Comparison of ENCODE assay signal across 8 cellular contexts in the genomic region with DNA sequence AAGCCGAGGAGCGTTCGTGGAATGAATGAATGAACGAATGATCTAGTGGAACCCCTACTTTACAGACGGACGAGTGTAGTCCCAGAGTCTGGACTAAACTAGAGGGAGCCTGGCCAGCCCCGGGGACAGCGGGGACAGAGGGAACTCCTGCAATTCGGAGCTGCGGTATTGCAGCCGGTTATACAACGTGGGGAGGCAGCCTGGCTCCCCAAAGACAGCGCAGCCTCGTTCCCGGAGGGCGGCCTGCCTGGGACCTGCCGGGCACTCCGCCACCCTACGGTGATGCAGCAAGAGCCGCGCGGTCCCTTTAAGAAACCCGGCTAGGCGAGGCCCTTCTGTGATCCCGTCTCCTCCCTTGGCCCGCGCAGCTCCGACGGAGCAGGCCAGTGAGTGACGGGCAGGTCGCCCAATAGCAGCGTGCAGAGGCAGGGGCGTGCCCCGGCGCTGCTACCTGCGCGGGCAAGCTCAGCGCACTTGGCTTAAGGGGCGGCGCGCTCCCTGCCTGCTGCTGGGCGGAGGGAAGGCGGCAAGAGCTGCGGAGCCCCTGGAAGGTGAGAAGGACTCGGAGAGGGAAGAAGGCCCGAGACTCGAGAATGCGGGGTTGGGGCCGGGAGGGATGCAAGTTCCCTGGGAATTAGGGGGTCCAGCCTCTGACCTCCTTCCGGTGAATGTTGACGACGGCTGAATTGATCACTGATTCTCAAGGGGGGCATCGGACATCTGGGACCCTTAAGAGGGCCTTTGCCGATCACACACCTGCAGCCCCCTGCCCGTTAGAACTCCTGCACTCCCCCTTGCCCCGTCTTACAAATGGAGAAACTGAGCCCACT. TPM values are rescaled to one million over a fixed set of nuclear protein-coding genes. Genes with fewer than 3 reads are reported as not detected.
A peak's percentile ranks its signal among the peaks of the same experiment; 100 is the strongest.
DNase-seq lines count a peak whose midpoint lies in the region; ATAC-seq lines count a peak whose summit lies in the region.

A gene with protein sequence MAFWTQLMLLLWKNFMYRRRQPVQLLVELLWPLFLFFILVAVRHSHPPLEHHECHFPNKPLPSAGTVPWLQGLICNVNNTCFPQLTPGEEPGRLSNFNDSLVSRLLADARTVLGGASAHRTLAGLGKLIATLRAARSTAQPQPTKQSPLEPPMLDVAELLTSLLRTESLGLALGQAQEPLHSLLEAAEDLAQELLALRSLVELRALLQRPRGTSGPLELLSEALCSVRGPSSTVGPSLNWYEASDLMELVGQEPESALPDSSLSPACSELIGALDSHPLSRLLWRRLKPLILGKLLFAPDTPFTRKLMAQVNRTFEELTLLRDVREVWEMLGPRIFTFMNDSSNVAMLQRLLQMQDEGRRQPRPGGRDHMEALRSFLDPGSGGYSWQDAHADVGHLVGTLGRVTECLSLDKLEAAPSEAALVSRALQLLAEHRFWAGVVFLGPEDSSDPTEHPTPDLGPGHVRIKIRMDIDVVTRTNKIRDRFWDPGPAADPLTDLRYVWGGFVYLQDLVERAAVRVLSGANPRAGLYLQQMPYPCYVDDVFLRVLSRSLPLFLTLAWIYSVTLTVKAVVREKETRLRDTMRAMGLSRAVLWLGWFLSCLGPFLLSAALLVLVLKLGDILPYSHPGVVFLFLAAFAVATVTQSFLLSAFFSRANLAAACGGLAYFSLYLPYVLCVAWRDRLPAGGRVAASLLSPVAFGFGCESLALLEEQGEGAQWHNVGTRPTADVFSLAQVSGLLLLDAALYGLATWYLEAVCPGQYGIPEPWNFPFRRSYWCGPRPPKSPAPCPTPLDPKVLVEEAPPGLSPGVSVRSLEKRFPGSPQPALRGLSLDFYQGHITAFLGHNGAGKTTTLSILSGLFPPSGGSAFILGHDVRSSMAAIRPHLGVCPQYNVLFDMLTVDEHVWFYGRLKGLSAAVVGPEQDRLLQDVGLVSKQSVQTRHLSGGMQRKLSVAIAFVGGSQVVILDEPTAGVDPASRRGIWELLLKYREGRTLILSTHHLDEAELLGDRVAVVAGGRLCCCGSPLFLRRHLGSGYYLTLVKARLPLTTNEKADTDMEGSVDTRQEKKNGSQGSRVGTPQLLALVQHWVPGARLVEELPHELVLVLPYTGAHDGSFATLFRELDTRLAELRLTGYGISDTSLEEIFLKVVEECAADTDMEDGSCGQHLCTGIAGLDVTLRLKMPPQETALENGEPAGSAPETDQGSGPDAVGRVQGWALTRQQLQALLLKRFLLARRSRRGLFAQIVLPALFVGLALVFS (N-terminal part only) (plus strand): TSS at position 462 of the 830 bp plus-strand sequence. CDS start 1,255 bp downstream, outside the sequence.

- H3K27ac Mint-ChIP-seq in activated CD4-positive, alpha-beta T cell treated with anti-CD3 and anti-CD28 coated beads, Interleukin-2, amount 10 ng/mL, durations not matched to agents 7 days and 5 days, result peak within 1 kb of the TSS; percentile 91

- peak within 1 kb of the TSS; percentile 92 to 99 (median 95) for H3K4me2 ChIP-seq in BLaER1 treated with 17β-estradiol and CSF1 and Interleukin-3, amounts not matched to agents 10 nM and 100 nM

- peaks cover 64 to 85% (median 76%) of the 10 kb centered on the region in 10 experiments for H3K4me1 ChIP-seq in BLaER1 treated with 17β-estradiol and CSF1 and Interleukin-3, amounts not matched to agents 10 nM and 100 nM

- H3K36me3 Mint-ChIP-seq in activated CD4-positive, alpha-beta T cell treated with anti-CD3 and anti-CD28 coated beads, Interleukin-2, amount 10 ng/mL, durations not matched to agents 7 days and 5 days (ENCODE audit: low read depth), result peaks cover 53% of the 10 kb centered on the region

- peaks cover 0 to 47% (median 0%) of the 10 kb centered on the region in 11 experiments; a peak in 4 of 22 replicates for H3K36me3 ChIP-seq in BLaER1 treated with 17β-estradiol and CSF1 and Interleukin-3, amounts not matched to agents 10 nM and 100 nM

- DNase-seq in NCI-H748 (lab: John Stamatoyannopoulos, UW; ENCODE audit: unreplicated experiment) (peak; percentile 96), dedifferentiated amniotic fluid mesenchymal stem cell (ENCODE audit: extremely low spot score) (peak; percentile 91), left lobe of liver (ENCODE audit: low spot score) (peak; percentile 100)
- peak; percentile 99 for DNase-seq in activated CD4-positive, alpha-beta T cell treated with anti-CD3 and anti-CD28 coated beads, Interleukin-2, amount 10 ng/mL, durations not matched to agents 7 days and 5 days
- DNase-seq in stimulated activated CD4-positive, alpha-beta T cell treated with anti-CD3 and anti-CD28 coated beads, Interleukin-2, amount 100 ng/mL, for 24 hours, result peak; percentile 100

- no peaks in the 10 kb centered on the region for H3K9me3 Mint-ChIP-seq in activated CD4-positive, alpha-beta T cell treated with anti-CD3 and anti-CD28 coated beads, Interleukin-2, amount 10 ng/mL, durations not matched to agents 7 days and 5 days

- peaks cover 6 to 37% (median 23%) of the 10 kb centered on the region in 11 experiments; a peak in 14 of 22 replicates for H4K20me1 ChIP-seq in BLaER1 treated with 17β-estradiol and CSF1 and Interleukin-3, amounts not matched to agents 10 nM and 100 nM

- POLR2A ChIA-PET in activated CD4-positive, alpha-beta T cell treated with anti-CD3 and anti-CD28 coated beads, Interleukin-2, amount 10 ng/mL, durations not matched to agents 7 days and 5 days (lab: Charles Lee), result interaction anchor here (0.8 kb wide), 1 partner anchor 18 kb away, joined by 3 read pairs; the partner anchor contains the start of gene RNU6-2

- H3K4me3 ChIP-seq in BLaER1 treated with 17β-estradiol and CSF1 and Interleukin-3, amounts not matched to agents 10 nM and 100 nM, result peak within 1 kb of the TSS; percentile 56 to 75 (median 64)

- CTCF ChIA-PET in activated CD4-positive, alpha-beta T cell treated with anti-CD3 and anti-CD28 coated beads, Interleukin-2, amount 10 ng/mL, durations not matched to agents 7 days and 5 days (lab: Charles Lee), result interaction anchor here (0.6 to 3.1 kb wide), 11 partner anchors 8 to 235 kb away, joined by 3 to 11 read pairs (median 3); partner anchors contain the start of genes ARHGAP45, CNN2 and FAM174C

- peaks cover 0 to 19% (median 6%) of the 10 kb centered on the region in 11 experiments; a peak in 11 of 22 replicates for H3K27me3 ChIP-seq in BLaER1 treated with 17β-estradiol and CSF1 and Interleukin-3, amounts not matched to agents 10 nM and 100 nM

- ATAC-seq in GM19372 (IDR thresholded peaks at IDR 0.05; ENCODE audit: low read depth, unreplicated experiment) (peak; percentile 67), HG03521 (IDR thresholded peaks at IDR 0.05; ENCODE audit: unreplicated experiment) (peak; percentile 67), left lobe of liver (peak; percentile 93)

- H3K27me3 Mint-ChIP-seq in activated CD4-positive, alpha-beta T cell treated with anti-CD3 and anti-CD28 coated beads, Interleukin-2, amount 10 ng/mL, durations not matched to agents 7 days and 5 days, result no peaks in the 10 kb centered on the region

- H3K27ac ChIP-seq in BLaER1 treated with 17β-estradiol and CSF1 and Interleukin-3, amounts not matched to agents 10 nM and 100 nM, result peak within 1 kb of the TSS in 6 of 11 experiments; percentile 61 to 93 (median 85); a peak in 11 of 22 replicates

- peaks cover 64% of the 10 kb centered on the region for H3K4me1 Mint-ChIP-seq in activated CD4-positive, alpha-beta T cell treated with anti-CD3 and anti-CD28 coated beads, Interleukin-2, amount 10 ng/mL, durations not matched to agents 7 days and 5 days

- H3K9me3 ChIP-seq in BLaER1 treated with 17β-estradiol and CSF1 and Interleukin-3, amounts not matched to agents 10 nM and 100 nM (replicated peaks in 1 of 11), result no peaks in the 10 kb centered on the region

- H3K9ac ChIP-seq in BLaER1 treated with 17β-estradiol and CSF1 and Interleukin-3, amounts not matched to agents 10 nM and 100 nM, result peak within 1 kb of the TSS; percentile 6 to 81 (median 62); a peak in 18 of 22 replicates

- peak within 1 kb of the TSS; percentile 99 for H3K4me3 Mint-ChIP-seq in activated CD4-positive, alpha-beta T cell treated with anti-CD3 and anti-CD28 coated beads, Interleukin-2, amount 10 ng/mL, durations not matched to agents 7 days and 5 days

RNA-seq across cellular contexts. Expression of the gene that starts here (rescaled TPM):
- total RNA-seq in activated CD4-positive, alpha-beta T cell treated with anti-CD3 and anti-CD28 coated beads, Interleukin-2, amount 10 ng/mL, durations not matched to agents 7 days and 5 days, result 10 to 100 TPM; 75.9 to 87.5 TPM
- total RNA-seq in left lobe of liver, result 10.4 TPM

Comparison
In these comparisons a context has a peak if more than half of its experiments do, and no peak if none do; other contexts are left out.
1. Peak in every context shown above with its lines: DNase-seq, ATAC-seq, H3K4me3 ChIP-seq and H3K27ac ChIP-seq.